8 cellular contexts compared by ENCODE assay signal in the genomic region with DNA sequence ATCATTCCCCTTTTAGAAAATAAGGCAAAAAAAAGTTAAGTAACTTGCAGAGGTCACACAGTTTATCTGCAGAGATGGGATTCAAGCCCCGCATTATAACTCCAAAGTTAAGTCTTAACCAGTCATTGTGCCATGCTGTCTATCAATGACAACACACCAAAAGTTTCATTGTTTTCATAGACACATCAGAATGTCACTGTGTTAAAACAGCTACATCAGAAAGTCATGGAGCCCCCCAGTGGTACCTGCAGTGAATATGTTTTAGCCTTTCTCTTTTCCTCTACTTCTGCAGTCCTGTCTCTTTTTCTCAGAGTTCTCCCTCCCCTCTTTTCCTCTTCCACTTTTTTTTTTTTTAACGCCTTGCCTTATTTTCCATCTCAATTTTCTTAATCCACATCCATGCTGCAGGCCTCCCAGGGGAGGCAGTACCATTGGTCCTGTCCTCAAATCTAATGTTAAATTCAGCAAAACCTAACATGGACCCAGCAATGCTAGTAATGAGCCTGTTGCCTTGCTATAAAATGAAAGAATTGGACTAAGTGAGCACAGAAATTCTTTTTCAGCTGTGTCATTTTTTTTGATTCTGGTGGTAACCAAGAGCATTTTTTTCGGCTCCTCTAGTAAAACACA. TPM values are rescaled to one million over a fixed set of nuclear protein-coding genes. Genes with fewer than 3 reads are reported as not detected.
DNase-seq lines count a peak whose midpoint lies in the region; ATAC-seq, FAIRE-seq and TF ChIP-seq lines count a peak whose summit lies in the region.

No MANE protein-coding gene starts in this region.

- H3K9me2 ChIP-seq in OCI-LY7 (ENCODE audit: insufficient read depth, low read length) = no peaks in the 10 kb centered on the region

- TF ChIP-seq CTCF in OCI-LY7 (conservative IDR thresholded peaks at IDR 0.05; ENCODE audit: low read length) = peak; percentile 81
- peak; percentile 60 to 65 for TF ChIP-seq CTCF in endothelial cell of umbilical vein (IDR thresholded peaks at IDR 0.05; ENCODE audit: extremely low read depth in 1 of 2, insufficient read depth in 1 of 2, low read depth in 1 of 2, low read length in 2 of 2)
- peak; percentile 61 for TF ChIP-seq CTCF in progenitor cell of endocrine pancreas (IDR thresholded peaks at IDR 0.05; ENCODE audit: unreplicated experiment)

- no peak overlapping the region for H2AFZ ChIP-seq in OCI-LY7 (ENCODE audit: low read length)
- no peak overlapping the region for H2AFZ ChIP-seq in endothelial cell of umbilical vein (ENCODE audit: low read depth, low read length)

- no peaks in the 10 kb centered on the region for H3K4me1 ChIP-seq in OCI-LY7 (ENCODE audit: insufficient read depth, low read length, poor library complexity, severe bottlenecking)
- peaks cover 6% of the 10 kb centered on the region for H3K4me1 ChIP-seq in endothelial cell of umbilical vein (ENCODE audit: control insufficient read depth, extremely low read depth, insufficient read depth, low read length)

- H4K20me1 ChIP-seq in OCI-LY7 (ENCODE audit: insufficient read depth, low read length) = no peaks in the 10 kb centered on the region
- H4K20me1 ChIP-seq in endothelial cell of umbilical vein (replicated peaks; ENCODE audit: control insufficient read depth, extremely low read depth, insufficient read depth, low read length) = no peaks in the 10 kb centered on the region

- peak; percentile 34 for DNase-seq in activated naive CD4-positive, alpha-beta T cell treated with anti-CD3 and anti-CD28 coated beads, Interleukin-2, amount 10 ng/mL, durations not matched to agents 7 days and 5 days
- no peak for DNase-seq in activated naive CD4-positive, alpha-beta T cell treated with Interleukin-2 at 50 U/mL for 16 hours
- DNase-seq in HT-29 (ENCODE audit: low spot score) (peak; percentile 63), OCI-LY7 (ENCODE audit: low spot score) (peak; percentile 46), endothelial cell of umbilical vein (ENCODE audit: low read depth, low spot score) (peak; percentile 59), progenitor cell of endocrine pancreas (ENCODE audit: low spot score, unreplicated experiment) (no peak)
- DNase-seq in stimulated activated naive CD4-positive, alpha-beta T cell treated with Interleukin-2 at 50 U/mL for 16 hours (lab: John Stamatoyannopoulos, UW) = no peak

- H3K27me3 ChIP-seq in endothelial cell of umbilical vein (ENCODE audit: control insufficient read depth in 2 of 2, insufficient read depth in 2 of 2, low read length in 2 of 2) = no peaks in the 10 kb centered on the region

- intact Hi-C loops in OCI-LY7 (cut with micrococcal nuclease; ENCODE audit: unreplicated experiment) = loop anchor here (2.0 kb wide), 1 partner anchor 279 kb away; no protein-coding TSS in a partner anchor
- intact Hi-C loops in endothelial cell of umbilical vein (cut with micrococcal nuclease) = loop anchor here (1.0 kb wide), 1 partner anchor 279 kb away; no protein-coding TSS in a partner anchor

- H3K36me3 Mint-ChIP-seq in activated naive CD4-positive, alpha-beta T cell treated with anti-CD3 and anti-CD28 coated beads, Interleukin-2, amount 10 ng/mL, durations not matched to agents 7 days and 5 days = no peaks in the 10 kb centered on the region
- no peaks in the 10 kb centered on the region for H3K36me3 Mint-ChIP-seq in progenitor cell of endocrine pancreas (ENCODE audit: insufficient read depth)

- dilution Hi-C loops in endothelial cell of umbilical vein (cut with MboI; ENCODE audit: extremely low pct_ligation_motif_present, low sequenced_read_pairs) = no loop called here

- peak; percentile 97 for FAIRE-seq in endothelial cell of umbilical vein (lab: Jason Lieb, UNC)

- no peak overlapping the region for H3K27ac Mint-ChIP-seq in activated naive CD4-positive, alpha-beta T cell treated with anti-CD3 and anti-CD28 coated beads, Interleukin-2, amount 10 ng/mL, durations not matched to agents 7 days and 5 days
- H3K27ac Mint-ChIP-seq in progenitor cell of endocrine pancreas = no peak overlapping the region

- H3K4me3 Mint-ChIP-seq in activated naive CD4-positive, alpha-beta T cell treated with anti-CD3 and anti-CD28 coated beads, Interleukin-2, amount 10 ng/mL, durations not matched to agents 7 days and 5 days = no peak overlapping the region
- H3K4me3 Mint-ChIP-seq in progenitor cell of endocrine pancreas (ENCODE audit: low read depth) = no peak overlapping the region

- H3K4me2 ChIP-seq in OCI-LY7 (ENCODE audit: low read length) = no peak overlapping the region
- H3K4me2 ChIP-seq in endothelial cell of umbilical vein (ENCODE audit: insufficient read depth, low read length) = no peak overlapping the region

- POLR2A ChIA-PET in OCI-LY7 (lab: Charles Lee) = interaction anchor here (0.7 kb wide), 1 partner anchor 25 kb away, joined by 3 read pairs; no protein-coding TSS in a partner anchor
- POLR2A ChIA-PET in endothelial cell of umbilical vein (lab: Charles Lee) = interaction anchor here (1.1 kb wide), 1 partner anchor 58 kb away, joined by 7 read pairs; no protein-coding TSS in a partner anchor

- H3K9ac ChIP-seq in endothelial cell of umbilical vein (replicated peaks; ENCODE audit: extremely low read depth, insufficient read depth, low read length) = no peak overlapping the region

- CTCF ChIA-PET in activated naive CD4-positive, alpha-beta T cell treated with anti-CD3 and anti-CD28 coated beads, Interleukin-2, amount 10 ng/mL, durations not matched to agents 7 days and 5 days (lab: Charles Lee) = interaction anchor here (0.9 to 1.8 kb wide), 7 partner anchors 8 to 286 kb away, joined by 3 to 5 read pairs (median 3); no protein-coding TSS in a partner anchor
- CTCF ChIA-PET in OCI-LY7 (lab: Charles Lee; ENCODE audit: unreplicated experiment) (no interaction called here), endothelial cell of umbilical vein (lab: Charles Lee) (interaction anchor here (0.6 to 3.4 kb wide), 24 partner anchors 11 to 306 kb away, joined by 3 to 25 read pairs (median 3); no protein-coding TSS in a partner anchor)

- H3K9me3 ChIP-seq in OCI-LY7 (ENCODE audit: low read length) = no peaks in the 10 kb centered on the region
- H3K9me3 ChIP-seq in endothelial cell of umbilical vein (replicated peaks; ENCODE audit: control insufficient read depth, insufficient read depth, low read length) = no peaks in the 10 kb centered on the region

- H3K4me1 Mint-ChIP-seq in activated naive CD4-positive, alpha-beta T cell treated with anti-CD3 and anti-CD28 coated beads, Interleukin-2, amount 10 ng/mL, durations not matched to agents 7 days and 5 days = peaks cover 30% of the 10 kb centered on the region
- H3K4me1 Mint-ChIP-seq in progenitor cell of endocrine pancreas (ENCODE audit: low read depth) = peaks cover 2% of the 10 kb centered on the region

- no peak for TF ChIP-seq POLR2A in endothelial cell of umbilical vein (IDR thresholded peaks at IDR 0.05; ENCODE audit: low read depth, low read length)

- H3K36me3 ChIP-seq in OCI-LY7 (ENCODE audit: insufficient read depth, low read length) (no peaks in the 10 kb centered on the region), endothelial cell of umbilical vein (ENCODE audit: control insufficient read depth in 2 of 2, extremely low read depth in 1 of 2, insufficient read depth in 2 of 2, low read length in 2 of 2) (no peaks in the 10 kb centered on the region)

- H3K27me3 Mint-ChIP-seq in activated naive CD4-positive, alpha-beta T cell treated with anti-CD3 and anti-CD28 coated beads, Interleukin-2, amount 10 ng/mL, durations not matched to agents 7 days and 5 days = peaks cover 52% of the 10 kb centered on the region
- peaks cover 26% of the 10 kb centered on the region for H3K27me3 Mint-ChIP-seq in progenitor cell of endocrine pancreas

- H3K4me3 ChIP-seq in OCI-LY7 (ENCODE audit: low read depth, low read length, poor library complexity, severe bottlenecking) (no peak overlapping the region), endothelial cell of umbilical vein (replicated peaks in 1 of 3; ENCODE audit: insufficient read depth in 1 of 3, low read depth in 1 of 3, low read length in 3 of 3) (no peak overlapping the region)

- H3K27ac ChIP-seq in OCI-LY7 (ENCODE audit: low read depth, low read length, poor library complexity, severe bottlenecking) = no peak overlapping the region
- no peak overlapping the region for H3K27ac ChIP-seq in endothelial cell of umbilical vein (ENCODE audit: insufficient read depth, low read depth, low read length)

- no peaks in the 10 kb centered on the region for H3K79me2 ChIP-seq in OCI-LY7 (ENCODE audit: insufficient read depth, low read depth, low read length)
- H3K79me2 ChIP-seq in endothelial cell of umbilical vein (ENCODE audit: control insufficient read depth, insufficient read depth, low read length) = peaks cover 5% of the 10 kb centered on the region

- BruUV-seq in OCI-LY7 (replicated peaks; lab: Mats Ljungman, UMichigan) = no TSS peak
- no TSS peak for BruUV-seq in endothelial cell of umbilical vein (replicated peaks; lab: Mats Ljungman, UMichigan)

- no peaks in the 10 kb centered on the region for H3K9me3 Mint-ChIP-seq in activated naive CD4-positive, alpha-beta T cell treated with anti-CD3 and anti-CD28 coated beads, Interleukin-2, amount 10 ng/mL, durations not matched to agents 7 days and 5 days
- H3K9me3 Mint-ChIP-seq in progenitor cell of endocrine pancreas (ENCODE audit: low read depth) = no peaks in the 10 kb centered on the region

- no peaks in the 10 kb centered on the region for H3K9me1 ChIP-seq in endothelial cell of umbilical vein (replicated peaks; ENCODE audit: control insufficient read depth, extremely low read depth, insufficient read depth, low read length)

- ATAC-seq in GM21526 (IDR thresholded peaks at IDR 0.05; ENCODE audit: low FRiP score, unreplicated experiment) = no peak

TF ChIP-seq in endothelial cell of umbilical vein, 7 proteins besides CTCF, POLR2A, EP300 and RAD21 (continues in another document):
- no peak for TF ChIP-seq EZH2 (IDR thresholded peaks at IDR 0.05; ENCODE audit: borderline replicate concordance, low read depth, low read length, severe bottlenecking)
- TF ChIP-seq MYC (IDR thresholded peaks at IDR 0.05; ENCODE audit: low read depth, low read length) = no peak
- no peak for TF ChIP-seq GATA2 (IDR thresholded peaks at IDR 0.05; ENCODE audit: insufficient read depth, insufficient read length, low read depth, low read length)
- no peak for TF ChIP-seq POLR2AphosphoS5 (IDR thresholded peaks at IDR 0.05; ENCODE audit: insufficient read depth, low read depth, low read length)

RNA-seq across cellular contexts. Expression of a gene that starts 3.8 kb away (rescaled TPM):
- 0.16 and 0.61 TPM in 2 replicates for total RNA-seq in HT-29 (2014; rRNA removed; shearing (Covaris generic))
- total RNA-seq in OCI-LY7 (2014; rRNA removed; shearing (Covaris generic)) = not detected in 2 replicates
- total RNA-seq in OCI-LY7 (2022) (not detected in 2 replicates), endothelial cell of umbilical vein (47.6 and 49.0 TPM in 2 replicates), progenitor cell of endocrine pancreas (19.2 and 19.9 TPM in 2 replicates)
- polyA plus RNA-seq in endothelial cell of umbilical vein = 21.9 and 26.0 TPM in 2 replicates
- 28.9 and 30.4 TPM in 2 replicates for polyA plus RNA-seq in endothelial cell of umbilical vein (2011; cell fraction: cytosol; rRNA removed)
- 42.7 and 61.6 TPM in 2 replicates for polyA plus RNA-seq in endothelial cell of umbilical vein (2011; cell fraction: nucleus; rRNA removed)
- 57.5 and 69.1 TPM in 2 replicates for polyA plus RNA-seq in endothelial cell of umbilical vein (2012)
- polyA minus RNA-seq in endothelial cell of umbilical vein = 65.7 and 70.2 TPM in 2 replicates
- not detected for polyA minus RNA-seq in endothelial cell of umbilical vein (2011; cell fraction: cytosol; rRNA and poly(A)+ RNA removed)
- polyA minus RNA-seq in endothelial cell of umbilical vein (2011; cell fraction: nucleus; rRNA and poly(A)+ RNA removed) = 81.7 and 124 TPM in 2 replicates

Comparison
In these comparisons a context has a peak if more than half of its experiments do, and no peak if none do; other contexts are left out.
1. DNase-seq: peak in activated naive CD4-positive, alpha-beta T cell treated with anti-CD3 and anti-CD28 coated beads, Interleukin-2, amount 10 ng/mL, durations not matched to agents 7 days and 5 days (single experiment), HT-29 (single experiment), OCI-LY7 (single experiment) and endothelial cell of umbilical vein (single experiment); none in activated naive CD4-positive, alpha-beta T cell treated with Interleukin-2 at 50 U/mL for 16 hours (single experiment), progenitor cell of endocrine pancreas (single experiment) and stimulated activated naive CD4-positive, alpha-beta T cell treated with Interleukin-2 at 50 U/mL for 16 hours (single experiment).
2. RNA of a gene that starts 3.8 kb away (total RNA-seq): 47.6 to 49.0 TPM in endothelial cell of umbilical vein and 19.2 to 19.9 TPM in progenitor cell of endocrine pancreas; 0.16 to 0.61 TPM in HT-29 and not detected in OCI-LY7; every median in the first group is over 10 times any median in the second.
3. Peak in every context shown above with its lines, with median percentiles within 50 percentile points of each other: CTCF ChIP-seq.